ENCODE assay signal across 1 cellular context in genomic region chr6:25490018-25490865, GRCh38.
TF ChIP-seq lines count a peak whose summit lies in the region.

No MANE protein-coding gene starts in this region.

TF ChIP-seq in GM12878, 131 proteins besides CTCF, POLR2A, EP300 and RAD21 (continued from another document):
- TF ChIP-seq ZNF384 (IDR thresholded peaks at IDR 0.05; ENCODE audit: borderline replicate concordance, low read depth, low read length) (no peak), FOS (IDR thresholded peaks at IDR 0.05; ENCODE audit: borderline replicate concordance, extremely low read depth, insufficient read length) (no peak), CHD1 (IDR thresholded peaks at IDR 0.05; ENCODE audit: low read depth, low read length) (no peak), PML (IDR thresholded peaks at IDR 0.05; ENCODE audit: low read length) (no peak), IKZF1 (conservative IDR thresholded peaks at IDR 0.05) (0 out of 2 replicates have a peak, but pooled peaks have one; percentile 15), PAX8 (IDR thresholded peaks at IDR 0.05) (no peak), CBFB (IDR thresholded peaks at IDR 0.05; ENCODE audit: low read depth) (no peak), BACH1 (IDR thresholded peaks at IDR 0.05; ENCODE audit: borderline replicate concordance) (no peak), KDM1A (IDR thresholded peaks at IDR 0.05; ENCODE audit: borderline replicate concordance) (no peak), TCF12 (IDR thresholded peaks at IDR 0.05; ENCODE audit: low read depth, low read length) (0 out of 2 replicates have a peak, but pooled peaks have one; percentile 26), SUZ12 (IDR thresholded peaks at IDR 0.05; ENCODE audit: unreplicated experiment) (no peak), CUX1 (IDR thresholded peaks at IDR 0.05; ENCODE audit: insufficient replicate concordance, low read depth, low read length) (no peak), STAT1 (conservative IDR thresholded peaks at IDR 0.05) (0 out of 2 replicates have a peak, but pooled peaks have one; percentile 56), PRDM15 (CRISPR knock-in tag; IDR thresholded peaks at IDR 0.05) (no peak)
